ENCODE assay signal across 8 cellular contexts in genomic region chr4:164913511-164913910, GRCh38.
DNase-seq lines count a peak whose midpoint lies in the region; ATAC-seq and TF ChIP-seq lines count a peak whose summit lies in the region.
"Not testable (repeated sequence)": the region's sequence is repeated elsewhere in the genome, so short reads cannot be mapped to it uniquely, and the experiment has no call there.

No MANE protein-coding gene starts in this region.

- not testable (repeated sequence) for H3K27ac Mint-ChIP-seq in nephron progenitor cell

- H3K4me3 Mint-ChIP-seq in nephron progenitor cell: not testable (repeated sequence)

- TF ChIP-seq EP300 in Ishikawa (IDR thresholded peaks at IDR 0.05; ENCODE audit: borderline replicate concordance): not testable (repeated sequence)

- peak; percentile 52 for TF ChIP-seq RAD21 in Ishikawa (IDR thresholded peaks at IDR 0.05; ENCODE audit: low read depth)

- not testable (repeated sequence) for H3K9me3 Mint-ChIP-seq in nephron progenitor cell

- not testable (repeated sequence) for H3K36me3 Mint-ChIP-seq in nephron progenitor cell (ENCODE audit: low read depth)

- H3K27me3 Mint-ChIP-seq in nephron progenitor cell (ENCODE audit: low read depth, poor library complexity): not testable (repeated sequence)

- H3K4me3 ChIP-seq in GM12865 (ENCODE audit: low read depth, low read length): not testable (repeated sequence)

- not testable (repeated sequence) for H3K4me1 Mint-ChIP-seq in nephron progenitor cell

- DNase-seq in GM12865 (ENCODE audit: low read depth): peak; percentile 15
- not testable (repeated sequence) for DNase-seq in nephron progenitor cell

- ATAC-seq in GM18868 (IDR thresholded peaks at IDR 0.05; ENCODE audit: unreplicated experiment) (peak; percentile 82), GM19467 (IDR thresholded peaks at IDR 0.05; ENCODE audit: unreplicated experiment) (peak; percentile 59), HG02610 (IDR thresholded peaks at IDR 0.05; ENCODE audit: unreplicated experiment) (peak; percentile 66), HG03103 (IDR thresholded peaks at IDR 0.05; ENCODE audit: low read depth, unreplicated experiment) (peak; percentile 68)

- TF ChIP-seq CTCF in GM12865 (IDR thresholded peaks at IDR 0.05; ENCODE audit: insufficient read depth, low read depth, low read length, missing control alignments) (peak; percentile 8), VCaP (conservative IDR thresholded peaks at IDR 0.05) (peak; percentile 40; the same call in 1 of the 2 replicates), nephron progenitor cell (IDR thresholded peaks at IDR 0.05) (peak; percentile 14)

- H3K27ac ChIP-seq in VCaP: not testable (repeated sequence)
